8 cellular contexts compared by ENCODE assay signal in genomic region chr17:68248886-68249872, GRCh38. TPM values are rescaled to one million over a fixed set of nuclear protein-coding genes. Genes with fewer than 3 reads are reported as not detected.
DNase-seq lines count a peak whose midpoint lies in the region; ATAC-seq and TF ChIP-seq lines count a peak whose summit lies in the region.

No MANE protein-coding gene starts in this region.

- WGBS in mammary epithelial cell (ENCODE audit: low coverage, missing lambda C conversion rate), result 63% methylated on average over 12 of the region's 12 CpGs

- H3K79me2 ChIP-seq in mammary epithelial cell (ENCODE audit: insufficient read depth, low read length), result peaks cover 10% of the 10 kb centered on the region

- H3K27me3 ChIP-seq in mammary epithelial cell (ENCODE audit: insufficient read depth, low read length), result no peaks in the 10 kb centered on the region

- no peak overlapping the region for H2AFZ ChIP-seq in mammary epithelial cell (ENCODE audit: low read depth, low read length)

- no peaks in the 10 kb centered on the region for H4K20me1 ChIP-seq in mammary epithelial cell (ENCODE audit: insufficient read depth, low read length)

- BruUV-seq in mammary epithelial cell (replicated peaks; lab: Mats Ljungman, UMichigan), result no TSS peak

- peaks cover 8% of the 10 kb centered on the region; the same call in 1 of the 2 replicates for H3K4me1 ChIP-seq in ES-I3 (ENCODE audit: insufficient read depth, low read length)
- peaks cover 8% of the 10 kb centered on the region for H3K4me1 ChIP-seq in mammary epithelial cell (ENCODE audit: insufficient read depth, low read length)

- no peaks in the 10 kb centered on the region for H3K9me3 Mint-ChIP-seq in naive B cell

- H3K4me1 Mint-ChIP-seq in naive B cell, result peaks cover 23 to 72% (median 58%) of the 10 kb centered on the region in 3 donors

- H3K36me3 ChIP-seq in ES-I3 (ENCODE audit: insufficient read depth, low read length) (peaks cover 21% of the 10 kb centered on the region), mammary epithelial cell (ENCODE audit: insufficient read depth, low read length) (no peaks in the 10 kb centered on the region)

- no peaks in the 10 kb centered on the region for H3K27me3 Mint-ChIP-seq in naive B cell

- CTCF ChIA-PET in mammary epithelial cell (lab: Charles Lee; ENCODE audit: low non-redundant PET), result interaction anchor here (0.6 kb wide), 2 partner anchors 43 to 192 kb away, joined by 3 to 5 read pairs; no protein-coding TSS in a partner anchor

- H3K9ac ChIP-seq in ES-I3 (ENCODE audit: low read depth, low read length) (peak overlapping the region; percentile 98; the same call in 1 of the 2 replicates), mammary epithelial cell (ENCODE audit: insufficient read depth, low read length) (peak overlapping the region; percentile 86)

- no peak for TF ChIP-seq CTCF in NB4 (IDR thresholded peaks at IDR 0.05; ENCODE audit: low read depth, low read length)
- no peak for TF ChIP-seq CTCF in mammary epithelial cell (conservative IDR thresholded peaks at IDR 0.05 in 1 of 2, IDR thresholded peaks at IDR 0.05 in 1 of 2; ENCODE audit: extremely low read depth in 1 of 2, insufficient read depth in 1 of 2, low read depth in 1 of 2, low read length in 2 of 2)

- dilution Hi-C loops in mammary epithelial cell (cut with HindIII; ENCODE audit: low sequenced_read_pairs), result loop anchor here (5.0 kb wide), 1 partner anchor 213 kb away; no protein-coding TSS in a partner anchor

- H3K4me2 ChIP-seq in mammary epithelial cell (ENCODE audit: insufficient read depth, low read depth, low read length), result peak overlapping the region; percentile 94

- H3K27ac ChIP-seq in mammary epithelial cell (ENCODE audit: insufficient read depth, low read depth, low read length), result peak overlapping the region; percentile 83

- no peak for ATAC-seq in naive B cell (ENCODE audit: low read depth in 2 of 2)
- ATAC-seq in GM18870 (IDR thresholded peaks at IDR 0.05; ENCODE audit: unreplicated experiment), result no peak

- intact Hi-C loops in mammary epithelial cell (cut with micrococcal nuclease), result loop anchor here (5.0 kb wide), 4 partner anchors 42 to 263 kb away; partner anchors contain the start of genes PRKAR1A and WIPI1

- no peaks in the 10 kb centered on the region for H3K9me3 ChIP-seq in ES-I3 (ENCODE audit: control insufficient read depth, insufficient read depth, low read length)
- H3K9me3 ChIP-seq in mammary epithelial cell (replicated peaks; ENCODE audit: insufficient read depth, low read length), result no peaks in the 10 kb centered on the region

- no peak for TF ChIP-seq POLR2A in NB4 (IDR thresholded peaks at IDR 0.05; ENCODE audit: extremely low read depth, insufficient read length)

- H3K4me3 ChIP-seq in NB4 (ENCODE audit: low read depth, low read length) (peak overlapping the region; percentile 81), mammary epithelial cell (replicated peaks in 1 of 3; ENCODE audit: insufficient read depth in 1 of 3, low read depth in 2 of 3, low read length in 3 of 3) (peak overlapping the region in 2 of 3 experiments; percentile 67 to 71)

- in situ Hi-C loops in mammary epithelial cell (cut with MboI; ENCODE audit: low sequenced_read_pairs in 2 of 2), result no loop called here

- peak overlapping the region; percentile 77 to 95 (median 92) for H3K4me3 Mint-ChIP-seq in naive B cell

- peaks cover 0 to 2% of the 10 kb centered on the region in 2 donors for H3K36me3 Mint-ChIP-seq in naive B cell

- DNase-seq in NB4 (ENCODE audit: low read depth), result peak; percentile 65
- no peak for DNase-seq in mammary epithelial cell
- DNase-seq in naive B cell, result no peak
- no peak for DNase-seq in amygdala (lab: John Stamatoyannopoulos, UW)
- no peak for DNase-seq in epidermal melanocyte (ENCODE audit: insufficient read length, low spot score)
- DNase-seq in NCI-H510A treated with DMSO at 0.1 percent for 48 hours (lab: John Stamatoyannopoulos, UW), result no peak

- peak overlapping the region; percentile 96 to 100 (median 99) for H3K27ac Mint-ChIP-seq in naive B cell

RNA-seq across cellular contexts. Expression of gene AMZ2, which starts 1.3 kb away (rescaled TPM):
- 100 to 1,000 TPM in 1 of 2 donors, 10 to 100 TPM in 1; 96.4 to 124 TPM for total RNA-seq in mammary epithelial cell
- 83.9 TPM for polyA plus RNA-seq in mammary epithelial cell
- polyA minus RNA-seq in mammary epithelial cell, result 51.2 TPM
- 100 to 1,000 TPM in 3 of 6 donors, 10 to 100 TPM in 3; 92.7 to 152 (median 106) TPM for polyA plus RNA-seq in naive B cell (ENCODE audit: low read depth in 6 of 6)

RNA-seq across cellular contexts. Expression of gene SLC16A6, which starts 41.7 kb away (rescaled TPM):
- total RNA-seq in mammary epithelial cell, result under 1 TPM in 1 of 2 donors, not detected in 1; 0.33 TPM
- polyA plus RNA-seq in mammary epithelial cell (not detected), naive B cell (ENCODE audit: low read depth in 6 of 6) (under 1 TPM in 3 of 6 donors, not detected in 3; 0.34 to 0.62 (median 0.41) TPM)
- not detected for polyA minus RNA-seq in mammary epithelial cell

RNA-seq across cellular contexts. Expression of gene ARSG, which starts 42.1 kb away (rescaled TPM):
- 1 to 10 TPM in 1 of 2 donors, under 1 TPM in 1; 0.99 to 2.7 TPM for total RNA-seq in mammary epithelial cell
- polyA plus RNA-seq in mammary epithelial cell, result 0.08 TPM
- polyA minus RNA-seq in mammary epithelial cell, result not detected
- 1 to 10 TPM; 3.4 to 5.8 (median 4.7) TPM for polyA plus RNA-seq in naive B cell (ENCODE audit: low read depth in 6 of 6)
